In genomic region chr14:93330609-93331000, GRCh38 we compare ENCODE assay signal across 13 cellular contexts. TPM values are rescaled to one million over a fixed set of nuclear protein-coding genes. Genes with fewer than 3 reads are reported as not detected.
A peak's percentile ranks its signal among the peaks of the same experiment; 100 is the strongest.
DNase-seq lines count a peak whose midpoint lies in the region; ATAC-seq and TF ChIP-seq lines count a peak whose summit lies in the region.
"Had no signal": no experiment of that assay in that cellular context is flagged by ENCODE, and none has a peak within 500 bp of the region (broad histone marks: within the 10 kb centered on the region; RNA-seq: fewer than 3 reads in every experiment).

No MANE protein-coding gene starts in this region.

- H3K27ac Mint-ChIP-seq in activated T-cell treated with anti-CD3 and anti-CD28 coated beads, Interleukin-2, amount 50 U/mL, for 72 hours = peak overlapping the region; percentile 70
- no peak overlapping the region for H3K27ac Mint-ChIP-seq in activated CD4-positive, alpha-beta memory T cell treated with anti-CD3 and anti-CD28 coated beads, Interleukin-2, amount 10 ng/mL, durations not matched to agents 7 days and 5 days
- H3K27ac Mint-ChIP-seq in stimulated activated naive B cell treated with anti-CD40 and anti-IgM and Interleukin-4, amounts not matched to agents 10 μg/mL and 1 μg/mL and 100 μg/mL, for 72 hours = no peak overlapping the region

- no peaks in the 10 kb centered on the region for H3K36me3 ChIP-seq in iPS-20b (ENCODE audit: insufficient read depth, low read depth, low read length)
- no peaks in the 10 kb centered on the region for H3K36me3 ChIP-seq in brain microvascular endothelial cell (replicated peaks)
- H3K36me3 ChIP-seq: lower lobe of right lung, spleen had no signal

- H3K9ac ChIP-seq in iPS-20b (ENCODE audit: low read depth, low read length) = no peak overlapping the region

- CTCF ChIA-PET in activated CD4-positive, alpha-beta memory T cell treated with anti-CD3 and anti-CD28 coated beads, Interleukin-2, amount 10 ng/mL, durations not matched to agents 7 days and 5 days (lab: Charles Lee) = no interaction called here

- peaks cover 0 to 2% of the 10 kb centered on the region in 2 donors for H3K36me3 Mint-ChIP-seq in activated T-cell treated with anti-CD3 and anti-CD28 coated beads, Interleukin-2, amount 50 U/mL, for 72 hours (ENCODE audit: insufficient read depth in 2 of 2)
- no peaks in the 10 kb centered on the region for H3K36me3 Mint-ChIP-seq in activated CD4-positive, alpha-beta memory T cell treated with anti-CD3 and anti-CD28 coated beads, Interleukin-2, amount 10 ng/mL, durations not matched to agents 7 days and 5 days (ENCODE audit: low read depth)
- H3K36me3 Mint-ChIP-seq in stimulated activated naive B cell treated with anti-CD40 and anti-IgM and Interleukin-4, amounts not matched to agents 10 μg/mL and 1 μg/mL and 100 μg/mL, for 72 hours = no peaks in the 10 kb centered on the region

- H3K27me3 ChIP-seq in iPS-20b (ENCODE audit: insufficient read depth, low read length) (no peaks in the 10 kb centered on the region), brain microvascular endothelial cell (replicated peaks) (no peaks in the 10 kb centered on the region)
- H3K27me3 ChIP-seq: spleen had no signal

- peak overlapping the region; percentile 91 for H3K4me3 Mint-ChIP-seq in activated T-cell treated with anti-CD3 and anti-CD28 coated beads, Interleukin-2, amount 50 U/mL, for 72 hours
- peak overlapping the region; percentile 84 for H3K4me3 Mint-ChIP-seq in activated CD4-positive, alpha-beta memory T cell treated with anti-CD3 and anti-CD28 coated beads, Interleukin-2, amount 10 ng/mL, durations not matched to agents 7 days and 5 days
- H3K4me3 Mint-ChIP-seq in stimulated activated naive B cell treated with anti-CD40 and anti-IgM and Interleukin-4, amounts not matched to agents 10 μg/mL and 1 μg/mL and 100 μg/mL, for 72 hours = peak overlapping the region; percentile 85 to 96

- no peaks in the 10 kb centered on the region for H3K9me3 ChIP-seq in iPS-20b (ENCODE audit: insufficient read depth, low read depth, low read length)
- H3K9me3 ChIP-seq: lower lobe of right lung, spleen had no signal

- no peaks in the 10 kb centered on the region for H3K9me3 Mint-ChIP-seq in activated T-cell treated with anti-CD3 and anti-CD28 coated beads, Interleukin-2, amount 50 U/mL, for 72 hours
- no peaks in the 10 kb centered on the region for H3K9me3 Mint-ChIP-seq in activated CD4-positive, alpha-beta memory T cell treated with anti-CD3 and anti-CD28 coated beads, Interleukin-2, amount 10 ng/mL, durations not matched to agents 7 days and 5 days
- no peaks in the 10 kb centered on the region for H3K9me3 Mint-ChIP-seq in stimulated activated naive B cell treated with anti-CD40 and anti-IgM and Interleukin-4, amounts not matched to agents 10 μg/mL and 1 μg/mL and 100 μg/mL, for 72 hours

- no peak for TF ChIP-seq CTCF in brain microvascular endothelial cell (IDR thresholded peaks at IDR 0.05; ENCODE audit: low read depth, low read length, missing control alignments)

- H3K4me3 ChIP-seq in iPS-20b (ENCODE audit: low read length) (peak overlapping the region; percentile 75; the same call in 1 of the 2 replicates), brain microvascular endothelial cell (ENCODE audit: low read depth, low read length) (no peak overlapping the region)

- no peaks in the 10 kb centered on the region for H3K27me3 Mint-ChIP-seq in activated T-cell treated with anti-CD3 and anti-CD28 coated beads, Interleukin-2, amount 50 U/mL, for 72 hours (ENCODE audit: low read depth)
- no peaks in the 10 kb centered on the region for H3K27me3 Mint-ChIP-seq in activated CD4-positive, alpha-beta memory T cell treated with anti-CD3 and anti-CD28 coated beads, Interleukin-2, amount 10 ng/mL, durations not matched to agents 7 days and 5 days
- H3K27me3 Mint-ChIP-seq in stimulated activated naive B cell treated with anti-CD40 and anti-IgM and Interleukin-4, amounts not matched to agents 10 μg/mL and 1 μg/mL and 100 μg/mL, for 72 hours = no peaks in the 10 kb centered on the region

- POLR2A ChIA-PET in activated CD4-positive, alpha-beta memory T cell treated with anti-CD3 and anti-CD28 coated beads, Interleukin-2, amount 10 ng/mL, durations not matched to agents 7 days and 5 days (lab: Charles Lee) = interaction anchor here (1.7 to 3.0 kb wide), 3 partner anchors 12 to 146 kb away, joined by 7 to 11 read pairs (median 7); partner anchors contain the start of genes GON7, LYSET, MOAP1 and UBR7

- no peak overlapping the region for H3K27ac ChIP-seq in iPS-20b (ENCODE audit: low read length)
- H3K27ac ChIP-seq in brain microvascular endothelial cell = no peak overlapping the region

- H3K4me1 Mint-ChIP-seq in activated T-cell treated with anti-CD3 and anti-CD28 coated beads, Interleukin-2, amount 50 U/mL, for 72 hours (ENCODE audit: low read depth) = peaks cover 41% of the 10 kb centered on the region
- peaks cover 48% of the 10 kb centered on the region for H3K4me1 Mint-ChIP-seq in activated CD4-positive, alpha-beta memory T cell treated with anti-CD3 and anti-CD28 coated beads, Interleukin-2, amount 10 ng/mL, durations not matched to agents 7 days and 5 days
- peaks cover 29 to 72% of the 10 kb centered on the region in 2 donors for H3K4me1 Mint-ChIP-seq in stimulated activated naive B cell treated with anti-CD40 and anti-IgM and Interleukin-4, amounts not matched to agents 10 μg/mL and 1 μg/mL and 100 μg/mL, for 72 hours

- no peak for ATAC-seq in activated T-cell treated with anti-CD3 and anti-CD28 coated beads, Interleukin-2, amount 50 U/mL, for 72 hours (replicated peaks in 1 of 2)
- ATAC-seq in stimulated activated naive B cell treated with anti-CD40 and anti-IgM and Interleukin-4, amounts not matched to agents 10 μg/mL and 1 μg/mL and 100 μg/mL, for 72 hours (replicated peaks) = no peak
- no peak for ATAC-seq in Right ventricle myocardium inferior
- ATAC-seq: lower lobe of right lung had no signal

- in situ Hi-C loops in brain microvascular endothelial cell (cut with HindIII; ENCODE audit: low pct_ligation_motif_present, low sequenced_read_pairs) = no loop called here

- no peak for DNase-seq in activated T-cell treated with anti-CD3 and anti-CD28 coated beads, Interleukin-2, amount 50 U/mL, for 72 hours
- DNase-seq in activated T-cell treated with anti-CD3 and anti-CD28 coated beads, Interleukin-2, amount 50 U/mL, for 48 hours = no peak
- no peak for DNase-seq in activated CD4-positive, alpha-beta memory T cell treated with anti-CD3 and anti-CD28 coated beads, Interleukin-2, amount 10 ng/mL, durations not matched to agents 7 days and 5 days
- DNase-seq in stimulated activated naive B cell treated with anti-CD40 and anti-IgM and Interleukin-4, amounts not matched to agents 10 μg/mL and 1 μg/mL and 100 μg/mL, for 72 hours = no peak
- DNase-seq in brain microvascular endothelial cell = no peak
- DNase-seq in NCI-H146 (lab: John Stamatoyannopoulos, UW) = no peak
- no peak for DNase-seq in Right ventricle myocardium inferior (ENCODE audit: missing footprints)
- DNase-seq: lower lobe of right lung; NCI-H69; spleen; stimulated activated naive CD4-positive, alpha-beta T cell; T-helper 9 cell had no signal

- intact Hi-C loops in Right ventricle myocardium inferior (cut with DNase I) = loop anchor here (5.0 kb wide), 1 partner anchor 123 kb away; the partner anchor contains the start of genes GON7 and UBR7

- peaks cover 8% of the 10 kb centered on the region; the same call in 1 of the 2 replicates for H3K4me1 ChIP-seq in iPS-20b (ENCODE audit: insufficient read depth, low read length)

RNA-seq across cellular contexts. Expression of gene BTBD7, which starts 2.2 kb away (rescaled TPM):
- total RNA-seq in activated T-cell treated with anti-CD3 and anti-CD28 coated beads, Interleukin-2, amount 50 U/mL, for 72 hours = 10 to 100 TPM; 11.0 to 12.5 TPM
- total RNA-seq in activated CD4-positive, alpha-beta memory T cell treated with anti-CD3 and anti-CD28 coated beads, Interleukin-2, amount 10 ng/mL, durations not matched to agents 7 days and 5 days = 10 to 100 TPM; 13.4 to 16.8 TPM
- total RNA-seq in Right ventricle myocardium inferior = 22.5 TPM

RNA-seq across cellular contexts. Expression of gene COX8C, which starts 16.4 kb away (rescaled TPM):
- total RNA-seq in activated T-cell treated with anti-CD3 and anti-CD28 coated beads, Interleukin-2, amount 50 U/mL, for 72 hours = 1 to 10 TPM in 1 of 2 donors, not detected in 1; 1.2 TPM
- not detected for total RNA-seq in activated CD4-positive, alpha-beta memory T cell treated with anti-CD3 and anti-CD28 coated beads, Interleukin-2, amount 10 ng/mL, durations not matched to agents 7 days and 5 days
- total RNA-seq in Right ventricle myocardium inferior = 0.51 TPM
- total RNA-seq: lower lobe of right lung, spleen had no signal
